In genomic region chr18:34933880-34934689, GRCh38 we compare ENCODE assay signal across 18 cellular contexts.
"Had no signal": no experiment of that assay in that cellular context is flagged by ENCODE, and none has a peak within 500 bp of the region (broad histone marks: within the 10 kb centered on the region; RNA-seq: fewer than 3 reads in every experiment).

No MANE protein-coding gene starts in this region.

- H3K9me3 ChIP-seq: esophagus squamous epithelium, gastrocnemius medialis, heart right ventricle, psoas muscle had no signal

- H3K36me3 ChIP-seq: esophagus squamous epithelium, gastrocnemius medialis, heart right ventricle had no signal

- H3K27ac ChIP-seq: esophagus squamous epithelium, gastrocnemius medialis, heart right ventricle, psoas muscle had no signal

- DNase-seq: activated CD4-positive, alpha-beta T cell treated with anti-CD3 and anti-CD28 coated beads for 4 hours; activated CD8-positive, alpha-beta memory T cell treated with anti-CD3 and anti-CD28 coated beads, Interleukin-2, amount 50 U/mL, for 4 hours; activated CD8-positive, alpha-beta T cell treated with anti-CD3 and anti-CD28 coated beads, Interleukin-2, amount 10 ng/mL, durations not matched to agents 7 days and 5 days; activated gamma-delta T cell; activated T-cell treated with anti-CD3 and anti-CD28 coated beads, Interleukin-2, amount 50 U/mL, for 48 hours; central memory CD4-positive, alpha-beta T cell; cortex of kidney; effector CD4-positive, alpha-beta T cell; esophagus squamous epithelium; gastrocnemius medialis; heart right ventricle; psoas muscle; stimulated activated CD4-positive, alpha-beta T cell treated with anti-CD3 and anti-CD28 coated beads, Interleukin-2, amount 100 ng/mL, for 24 hours; T-helper 2 cell had no signal

- ATAC-seq: activated CD8-positive, alpha-beta T cell treated with anti-CD3 and anti-CD28 coated beads, Interleukin-2, amount 10 ng/mL, durations not matched to agents 7 days and 5 days; activated naive CD4-positive, alpha-beta T cell treated with anti-CD3 and anti-CD28 coated beads, Interleukin-2, amount 50 U/mL, for 72 hours; gastrocnemius medialis; heart right ventricle; left lobe of liver; psoas muscle; sciatic nerve had no signal

- H3K4me3 ChIP-seq: esophagus squamous epithelium, gastrocnemius medialis, heart right ventricle, psoas muscle had no signal

- H3K4me1 ChIP-seq: esophagus squamous epithelium had no signal

- H3K27ac Mint-ChIP-seq: activated CD8-positive, alpha-beta T cell treated with anti-CD3 and anti-CD28 coated beads, Interleukin-2, amount 10 ng/mL, durations not matched to agents 7 days and 5 days; activated naive CD4-positive, alpha-beta T cell treated with anti-CD3 and anti-CD28 coated beads, Interleukin-2, amount 50 U/mL, for 72 hours had no signal

- H3K27me3 ChIP-seq: esophagus squamous epithelium, gastrocnemius medialis, heart right ventricle had no signal

- H3K4me1 Mint-ChIP-seq: neural crest cell had no signal

- H3K9me3 Mint-ChIP-seq: activated naive CD4-positive, alpha-beta T cell treated with anti-CD3 and anti-CD28 coated beads, Interleukin-2, amount 50 U/mL, for 72 hours; neural crest cell had no signal

- H3K4me3 Mint-ChIP-seq: activated CD8-positive, alpha-beta T cell treated with anti-CD3 and anti-CD28 coated beads, Interleukin-2, amount 10 ng/mL, durations not matched to agents 7 days and 5 days; neural crest cell had no signal
